ENCODE assay signal across 8 cellular contexts in the genomic region with DNA sequence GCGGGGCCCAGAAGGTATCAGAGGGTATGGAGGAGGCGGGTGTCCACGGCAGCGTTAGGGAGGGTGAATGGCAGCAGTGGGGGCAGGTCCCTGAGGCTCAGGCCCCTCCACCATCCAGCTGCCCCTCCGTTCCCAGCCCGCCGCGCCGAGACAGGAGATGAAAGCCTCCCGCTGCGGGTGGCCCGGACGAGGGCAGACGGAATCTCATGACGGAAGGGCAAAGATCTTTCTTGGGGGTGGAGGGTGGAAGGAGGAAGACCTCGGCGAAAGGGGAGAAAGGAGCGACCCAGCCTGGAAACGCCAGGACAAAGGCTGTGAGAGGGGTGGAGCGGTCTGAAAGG. TPM values are rescaled to one million over a fixed set of nuclear protein-coding genes. Genes with fewer than 3 reads are reported as not detected.
DNase-seq lines count a peak whose midpoint lies in the region; ATAC-seq lines count a peak whose summit lies in the region.

No MANE protein-coding gene starts in this region.

- peaks cover 12% of the 10 kb centered on the region for H3K36me3 Mint-ChIP-seq in central memory CD8-positive, alpha-beta T cell (ENCODE audit: insufficient read depth)

- peak overlapping the region; percentile 76 to 89 for H3K4ac ChIP-seq in mesenchymal stem cell (ENCODE audit: low read depth in 1 of 2, low read length in 2 of 2)

- H3K18ac ChIP-seq in mesenchymal stem cell (ENCODE audit: low read depth in 1 of 2, low read length in 2 of 2), result peak overlapping the region; percentile 91 to 95

- H3K4me1 ChIP-seq in mesenchymal stem cell (ENCODE audit: control insufficient read depth, insufficient read depth, low read depth, low read length) (peaks cover 20% of the 10 kb centered on the region), urinary bladder (ENCODE audit: insufficient read depth) (peaks cover 1% of the 10 kb centered on the region)

- H3K27me3 Mint-ChIP-seq in central memory CD8-positive, alpha-beta T cell, result no peaks in the 10 kb centered on the region

- H2BK5ac ChIP-seq in mesenchymal stem cell (ENCODE audit: low read depth, low read length, poor library complexity, severe bottlenecking), result peak overlapping the region; percentile 61

- H3K36me3 ChIP-seq in mesenchymal stem cell (ENCODE audit: control insufficient read depth in 1 of 2, insufficient read depth in 2 of 2, low read depth in 1 of 2, low read length in 2 of 2), result peaks cover 31 to 32% of the 10 kb centered on the region in 2 experiments
- no peaks in the 10 kb centered on the region for H3K36me3 ChIP-seq in urinary bladder (ENCODE audit: insufficient read depth)

- peak overlapping the region in 1 of 2 experiments; percentile 96 for H3K14ac ChIP-seq in mesenchymal stem cell (ENCODE audit: low read length in 2 of 2)

- peak overlapping the region; percentile 73 for H2BK120ac ChIP-seq in mesenchymal stem cell (ENCODE audit: low read depth, low read length)

- peak overlapping the region; percentile 88 for H2AFZ ChIP-seq in mesenchymal stem cell (ENCODE audit: low read depth, low read length)

- peaks cover 30% of the 10 kb centered on the region for H3K79me1 ChIP-seq in mesenchymal stem cell (replicated peaks; ENCODE audit: low read length, poor library complexity, severe bottlenecking)

- H3K27ac ChIP-seq in mesenchymal stem cell (ENCODE audit: low read length, poor library complexity, severe bottlenecking) (no peak overlapping the region), urinary bladder (ENCODE audit: low read depth) (peak overlapping the region; percentile 83)

- peak overlapping the region; percentile 21 to 29 for H2BK12ac ChIP-seq in mesenchymal stem cell (ENCODE audit: low read length in 2 of 2)

- 1% methylated on average over 17 of the region's 20 CpGs for WGBS in mesenchymal stem cell
- WGBS in urinary bladder, result under 1% methylated on average over 20 of the region's 20 CpGs

- H3K4me1 Mint-ChIP-seq in central memory CD8-positive, alpha-beta T cell, result peaks cover 60% of the 10 kb centered on the region

- peak overlapping the region; percentile 99 for H3K4me3 Mint-ChIP-seq in central memory CD8-positive, alpha-beta T cell

- H3K9me3 ChIP-seq in mesenchymal stem cell (ENCODE audit: control insufficient read depth, low read length), result no peaks in the 10 kb centered on the region

- peak overlapping the region; percentile 94 for H4K91ac ChIP-seq in mesenchymal stem cell (ENCODE audit: low read length)

- H3K4me3 ChIP-seq in mesenchymal stem cell (ENCODE audit: insufficient read depth in 1 of 2, low read depth in 1 of 2, low read length in 2 of 2) (peak overlapping the region; percentile 95), urinary bladder (ENCODE audit: low read depth, low read length) (peak overlapping the region; percentile 77)

- peak; percentile 25 for ATAC-seq in HG02970 (IDR thresholded peaks at IDR 0.05; ENCODE audit: low FRiP score, unreplicated experiment)
- peak; percentile 27 for ATAC-seq in central memory CD8-positive, alpha-beta T cell (replicated peaks; ENCODE audit: extremely low read depth, poor library complexity, severe bottlenecking)

- H2BK15ac ChIP-seq in mesenchymal stem cell (ENCODE audit: low read depth, poor library complexity, severe bottlenecking), result peak overlapping the region; percentile 71

- peak in 2 of 3 donors; percentile 27 to 28 for DNase-seq in stimulated activated CD4-positive, alpha-beta T cell treated with anti-CD3 and anti-CD28 coated beads, Interleukin-12 subunit alpha, Interleukin-12 subunit beta, amount 100 ng/mL, for 48 hours (ENCODE audit: low read depth in 2 of 3, low spot score in 1 of 3)
- no peak for DNase-seq in stimulated activated CD4-positive, alpha-beta T cell treated with anti-CD3 and anti-CD28 coated beads, Interleukin-1b, Interleukin-23, amount 100 ng/mL, for 48 hours
- DNase-seq in RPMI8226 (peak; percentile 32), mesenchymal stem cell (no peak), HuH-7 (ENCODE audit: low spot score) (no peak)
- peak in 1 of 2 donors; percentile 54 for DNase-seq in central memory CD8-positive, alpha-beta T cell (ENCODE audit: low spot score in 2 of 2)

- H3K27ac Mint-ChIP-seq in central memory CD8-positive, alpha-beta T cell (ENCODE audit: low read depth), result peak overlapping the region; percentile 97

- peak overlapping the region in 1 of 2 experiments; percentile 57 for H3K23ac ChIP-seq in mesenchymal stem cell (ENCODE audit: low read length in 2 of 2)

- peak overlapping the region; percentile 90 for H3K4me2 ChIP-seq in mesenchymal stem cell (ENCODE audit: low read length, poor library complexity, severe bottlenecking)

- H3K27me3 ChIP-seq in mesenchymal stem cell (ENCODE audit: control insufficient read depth in 1 of 2, insufficient read depth in 1 of 2, low read length in 2 of 2), result no peaks in the 10 kb centered on the region

- H4K8ac ChIP-seq in mesenchymal stem cell (ENCODE audit: low read length), result peak overlapping the region; percentile 89

- H2AK5ac ChIP-seq in mesenchymal stem cell (ENCODE audit: low read length, severe bottlenecking), result no peak overlapping the region

- peak overlapping the region; percentile 91 for H3K9ac ChIP-seq in mesenchymal stem cell (ENCODE audit: low read length)

- H3K9me3 Mint-ChIP-seq in central memory CD8-positive, alpha-beta T cell, result no peaks in the 10 kb centered on the region

RNA-seq across cellular contexts. Expression of gene MICAL1, which starts 0.4 kb away (rescaled TPM):
- 25.7 TPM for polyA plus RNA-seq in mesenchymal stem cell (2013, experiment 1 of 2)
- 24.6 TPM for polyA plus RNA-seq in mesenchymal stem cell (2013, experiment 2 of 2)
- 25.5 TPM for total RNA-seq in urinary bladder
- 83.8 TPM for polyA plus RNA-seq in urinary bladder

RNA-seq across cellular contexts. Expression of gene SMPD2, which starts 14.6 kb away (rescaled TPM):
- 4.7 TPM for polyA plus RNA-seq in mesenchymal stem cell (2013, experiment 1 of 2)
- 5.0 TPM for polyA plus RNA-seq in mesenchymal stem cell (2013, experiment 2 of 2)
- 9.1 TPM for total RNA-seq in urinary bladder
- 9.5 TPM for polyA plus RNA-seq in urinary bladder

RNA-seq across cellular contexts. Expression of gene PPIL6, which starts 14.7 kb away (rescaled TPM):
- 0.73 TPM for polyA plus RNA-seq in mesenchymal stem cell (2013, experiment 1 of 2)
- 0.45 TPM for polyA plus RNA-seq in mesenchymal stem cell (2013, experiment 2 of 2)
- total RNA-seq in urinary bladder, result 11.9 TPM
- polyA plus RNA-seq in urinary bladder, result 4.3 TPM

RNA-seq across cellular contexts. Expression of gene ZBTB24, which starts 27.9 kb away (rescaled TPM):
- polyA plus RNA-seq in mesenchymal stem cell (2013, experiment 1 of 2), result 3.7 TPM
- 3.7 TPM for polyA plus RNA-seq in mesenchymal stem cell (2013, experiment 2 of 2)
- 12.0 TPM for total RNA-seq in urinary bladder
- 4.3 TPM for polyA plus RNA-seq in urinary bladder

Comparison
In these comparisons a context has a peak if more than half of its experiments do, and no peak if none do; other contexts are left out.
1. DNase-seq: peak in stimulated activated CD4-positive, alpha-beta T cell treated with anti-CD3 and anti-CD28 coated beads, Interleukin-12 subunit alpha, Interleukin-12 subunit beta, amount 100 ng/mL, for 48 hours (2 of 3) and RPMI8226 (single experiment); none in stimulated activated CD4-positive, alpha-beta T cell treated with anti-CD3 and anti-CD28 coated beads, Interleukin-1b, Interleukin-23, amount 100 ng/mL, for 48 hours (single experiment), mesenchymal stem cell (single experiment) and HuH-7 (single experiment).